In the genomic region with DNA sequence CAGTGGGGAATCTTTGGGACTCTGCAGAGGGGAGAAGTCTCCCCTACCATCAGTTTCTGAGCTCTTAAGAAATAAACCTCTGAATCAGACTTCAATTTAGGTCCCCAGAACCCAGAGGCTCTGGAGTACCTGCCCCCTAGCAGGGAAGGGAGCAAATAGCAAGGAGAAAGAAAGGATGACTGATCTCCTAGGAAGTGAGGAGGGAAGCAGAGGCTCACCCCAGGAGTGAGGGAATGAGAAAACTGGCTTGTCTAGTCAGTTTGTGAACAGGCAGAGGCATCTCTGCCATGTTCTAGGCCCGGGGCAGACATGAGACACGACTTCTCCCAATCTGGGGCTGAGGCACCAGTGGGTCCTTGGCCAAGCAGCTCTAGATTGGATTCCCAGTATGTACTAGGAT, we compare ENCODE assay signal across 27 cellular contexts. TPM values are rescaled to one million over a fixed set of nuclear protein-coding genes. Genes with fewer than 3 reads are reported as not detected.
DNase-seq lines count a peak whose midpoint lies in the region; ATAC-seq and TF ChIP-seq lines count a peak whose summit lies in the region.
"Had no signal": no experiment of that assay in that cellular context is flagged by ENCODE, and none has a peak within 500 bp of the region (broad histone marks: within the 10 kb centered on the region; RNA-seq: fewer than 3 reads in every experiment).

No MANE protein-coding gene starts in this region.

- peaks cover 29% of the 10 kb centered on the region for H3K4me1 ChIP-seq in body of pancreas

- no peaks in the 10 kb centered on the region for H3K9me3 ChIP-seq in body of pancreas
- H3K9me3 ChIP-seq: ascending aorta, BLaER1, esophagus muscularis mucosa had no signal

- no peak overlapping the region for H3K27ac ChIP-seq in body of pancreas
- H3K27ac ChIP-seq: ascending aorta, BLaER1, esophagus muscularis mucosa, VCaP had no signal

- 31 to 38% methylated on average over 2 of the region's 2 CpGs for WGBS in body of pancreas, 2 donors

- intact Hi-C loops in posterior vena cava (cut with DNase I) = loop anchor here in 1 of 2 donors (5.0 kb wide), 1 partner anchor 231 kb away; no protein-coding TSS in a partner anchor
- intact Hi-C loops in body of pancreas (cut with DNase I) = no loop called here

- no peak for TF ChIP-seq POLR2A in body of pancreas (IDR thresholded peaks at IDR 0.05)

- TF ChIP-seq CTCF in fibroblast of mammary gland (conservative IDR thresholded peaks at IDR 0.05; ENCODE audit: control insufficient read depth, insufficient read depth, low read depth, low read length) (peak; percentile 22), body of pancreas (IDR thresholded peaks at IDR 0.05) (no peak)

- no peaks in the 10 kb centered on the region for H3K36me3 ChIP-seq in body of pancreas (replicated peaks in 1 of 2; ENCODE audit: insufficient read depth in 1 of 2, low read depth in 2 of 2)
- H3K36me3 ChIP-seq: ascending aorta, BLaER1, esophagus muscularis mucosa had no signal

- peaks cover 4 to 22% of the 10 kb centered on the region in 2 donors for H3K27me3 ChIP-seq in body of pancreas
- H3K27me3 ChIP-seq: ascending aorta had no signal

- peak; percentile 19 for DNase-seq in activated CD4-positive, CD25-positive, alpha-beta regulatory T cell treated with anti-CD3 and anti-CD28 coated beads, Interleukin-2, amount 50 U/mL, for 72 hours
- DNase-seq in activated CD4-positive, CD25-positive, alpha-beta regulatory T cell (lab: John Stamatoyannopoulos, UW) = no peak
- DNase-seq in M059J (ENCODE audit: low read depth) = peak; percentile 29
- no peak for DNase-seq in fibroblast of mammary gland (ENCODE audit: low read depth)
- peak; percentile 14 for DNase-seq in posterior vena cava (ENCODE audit: low spot score)
- no peak for DNase-seq in stimulated activated CD4-positive, alpha-beta T cell treated with anti-CD3 and anti-CD28 coated beads, Interleukin-4, amount 100 ng/mL, for 4 hours
- no peak for DNase-seq in body of pancreas
- no peak for DNase-seq in NCI-H1694 (lab: John Stamatoyannopoulos, UW)
- DNase-seq: activated CD4-positive, alpha-beta memory T cell treated with anti-CD3 and anti-CD28 coated beads for 36 hours; activated CD8-positive, alpha-beta memory T cell treated with anti-CD3 and anti-CD28 coated beads, Interleukin-2, amount 50 U/mL, for 48 hours; COR-L47; DMS79 treated with DMSO at 0.1 percent for 48 hours; effector CD8-positive, alpha-beta T cell; GOT3; Kasumi-1; kidney glomerular epithelial cell; mammary epithelial cell; NCI-H1048; NCI-H187; retina; substantia nigra had no signal

- no peak for ATAC-seq in body of pancreas
- ATAC-seq: SK-N-SH treated with all-trans-retinoic acid at 6 μM for 48 hours; stimulated activated effector memory CD8-positive, alpha-beta T cell treated with anti-CD3 and anti-CD28 coated beads, Interleukin-12 subunit alpha, Interleukin-12 subunit beta, amount 100 ng/mL, for 72 hours had no signal

- H3K4me3 ChIP-seq in fibroblast of mammary gland (ENCODE audit: control insufficient read depth, low read depth, low read length) (no peak overlapping the region), body of pancreas (no peak overlapping the region)
- H3K4me3 ChIP-seq: ascending aorta, BLaER1, esophagus muscularis mucosa had no signal

RNA-seq across cellular contexts. Expression of gene SMUG1, which starts 24.3 kb away (rescaled TPM):
- total RNA-seq in M059J (2014; rRNA removed; shearing (Covaris generic)) = 36.9 and 38.2 TPM in 2 replicates
- 10 to 100 TPM; 21.2 to 25.7 TPM for total RNA-seq in posterior vena cava
- 10 to 100 TPM; 20.8 to 34.5 TPM for total RNA-seq in body of pancreas

Comparison
In these comparisons a context has a peak if more than half of its experiments do, and no peak if none do; other contexts are left out.
1. DNase-seq: peak in activated CD4-positive, CD25-positive, alpha-beta regulatory T cell treated with anti-CD3 and anti-CD28 coated beads, Interleukin-2, amount 50 U/mL, for 72 hours (single experiment), M059J (single experiment) and posterior vena cava (single experiment); none in activated CD4-positive, CD25-positive, alpha-beta regulatory T cell (0 of 4), fibroblast of mammary gland (single experiment), stimulated activated CD4-positive, alpha-beta T cell treated with anti-CD3 and anti-CD28 coated beads, Interleukin-4, amount 100 ng/mL, for 4 hours (0 of 2), body of pancreas (0 of 4) and NCI-H1694 (single experiment).